ENCODE assay signal across 10 cellular contexts in genomic region chr12:9740109-9740750, GRCh38. TPM values are rescaled to one million over a fixed set of nuclear protein-coding genes. Genes with fewer than 3 reads are reported as not detected.
A peak's percentile ranks its signal among the peaks of the same experiment; 100 is the strongest.
DNase-seq lines count a peak whose midpoint lies in the region; ATAC-seq and TF ChIP-seq lines count a peak whose summit lies in the region.
"Had no signal": no experiment of that assay in that cellular context is flagged by ENCODE, and none has a peak within 500 bp of the region (broad histone marks: within the 10 kb centered on the region; RNA-seq: fewer than 3 reads in every experiment).

No MANE protein-coding gene starts in this region.

- H3K4me1 ChIP-seq in heart left ventricle = peaks cover 0 to 62% (median 7%) of the 10 kb centered on the region in 12 donors
- peaks cover 0 to 10% of the 10 kb centered on the region in 2 donors for H3K4me1 ChIP-seq in uterus

- POLR2A ChIA-PET in activated naive CD8-positive, alpha-beta T cell treated with anti-CD3 and anti-CD28 coated beads, Interleukin-2, amount 10 ng/mL, durations not matched to agents 7 days and 5 days (lab: Charles Lee) = interaction anchor here (0.7 to 5.3 kb wide), 5 partner anchors 19 to 91 kb away, joined by 3 to 84 read pairs (median 12); partner anchors contain the start of genes CD69 and CLEC2D

- H3K36me3 Mint-ChIP-seq in activated naive CD8-positive, alpha-beta T cell treated with anti-CD3 and anti-CD28 coated beads, Interleukin-2, amount 10 ng/mL, durations not matched to agents 7 days and 5 days = peaks cover 26% of the 10 kb centered on the region

- H3K27ac Mint-ChIP-seq in activated naive CD8-positive, alpha-beta T cell treated with anti-CD3 and anti-CD28 coated beads, Interleukin-2, amount 10 ng/mL, durations not matched to agents 7 days and 5 days = peak overlapping the region; percentile 80

- no peak for TF ChIP-seq CTCF in heart left ventricle (IDR thresholded peaks at IDR 0.05)
- TF ChIP-seq CTCF in uterus (IDR thresholded peaks at IDR 0.05) = no peak

- 72 to 86% (median 77%) methylated on average over 7 of the region's 7 CpGs for WGBS in heart left ventricle, 4 donors

- H3K9me3 Mint-ChIP-seq in activated naive CD8-positive, alpha-beta T cell treated with anti-CD3 and anti-CD28 coated beads, Interleukin-2, amount 10 ng/mL, durations not matched to agents 7 days and 5 days = peaks cover 2% of the 10 kb centered on the region

- no peaks in the 10 kb centered on the region for H3K27me3 ChIP-seq in heart left ventricle
- no peaks in the 10 kb centered on the region for H3K27me3 ChIP-seq in uterus
- H3K27me3 ChIP-seq: colonic mucosa had no signal

- intact Hi-C loops in heart left ventricle (cut with DNase I) = no loop called here
- intact Hi-C loops in Right ventricle myocardium inferior (cut with DNase I) = no loop called here
- intact Hi-C loops in left colon (cut with DNase I, micrococcal nuclease) = no loop called here
- intact Hi-C loops in uterus (cut with DNase I; ENCODE audit: low total_unique reads) = no loop called here

- H3K9me3 ChIP-seq in heart left ventricle = no peaks in the 10 kb centered on the region
- H3K9me3 ChIP-seq in uterus = no peaks in the 10 kb centered on the region
- H3K9me3 ChIP-seq: colonic mucosa had no signal

- peak overlapping the region; percentile 84 for H3K4me3 Mint-ChIP-seq in activated naive CD8-positive, alpha-beta T cell treated with anti-CD3 and anti-CD28 coated beads, Interleukin-2, amount 10 ng/mL, durations not matched to agents 7 days and 5 days

- H3K27me3 Mint-ChIP-seq in activated naive CD8-positive, alpha-beta T cell treated with anti-CD3 and anti-CD28 coated beads, Interleukin-2, amount 10 ng/mL, durations not matched to agents 7 days and 5 days = no peaks in the 10 kb centered on the region

- peak overlapping the region in 9 of 12 donors; percentile 16 to 55 (median 47) for H3K4me3 ChIP-seq in heart left ventricle
- peak overlapping the region in 1 of 2 donors; percentile 19 for H3K4me3 ChIP-seq in uterus
- H3K4me3 ChIP-seq: colonic mucosa had no signal

- TF ChIP-seq POLR2A in heart left ventricle (IDR thresholded peaks at IDR 0.05) (no peak), uterus (IDR thresholded peaks at IDR 0.05) (no peak)

- DNase-seq in heart left ventricle (no peak), Right ventricle myocardium inferior (ENCODE audit: missing footprints) (no peak), left colon (no peak), uterus (no peak), GM19240 (ENCODE audit: insufficient read length, low spot score) (no peak)
- DNase-seq in activated naive CD8-positive, alpha-beta T cell treated with anti-CD3 and anti-CD28 coated beads, Interleukin-2, amount 10 ng/mL, durations not matched to agents 7 days and 5 days = no peak
- DNase-seq in stimulated activated CD4-positive, alpha-beta T cell treated with anti-CD3 and anti-CD28 coated beads, Interleukin-2, amount 100 ng/mL, for 24 hours = no peak
- DNase-seq: colonic mucosa, NCI-H2171 had no signal

- H3K4me1 Mint-ChIP-seq in activated naive CD8-positive, alpha-beta T cell treated with anti-CD3 and anti-CD28 coated beads, Interleukin-2, amount 10 ng/mL, durations not matched to agents 7 days and 5 days = peaks cover 64% of the 10 kb centered on the region

- ATAC-seq in heart left ventricle (no peak), Right ventricle myocardium inferior (no peak), left colon (peak; percentile 50), HG02759 (IDR thresholded peaks at IDR 0.05; ENCODE audit: unreplicated experiment) (no peak)
- peak; percentile 44 for ATAC-seq in activated naive CD8-positive, alpha-beta T cell treated with anti-CD3 and anti-CD28 coated beads, Interleukin-2, amount 10 ng/mL, durations not matched to agents 7 days and 5 days (ENCODE audit: low read depth)

- H3K36me3 ChIP-seq in heart left ventricle (no peaks in the 10 kb centered on the region), uterus (no peaks in the 10 kb centered on the region)
- H3K36me3 ChIP-seq: colonic mucosa had no signal

- H3K27ac ChIP-seq in heart left ventricle (peak overlapping the region in 8 of 12 donors; percentile 8 to 70 (median 48)), uterus (peak overlapping the region; percentile 68 to 71)
- H3K27ac ChIP-seq: colonic mucosa had no signal

RNA-seq across cellular contexts. Expression of gene CLECL1, which starts 7.3 kb away (rescaled TPM):
- total RNA-seq in heart left ventricle (1 to 10 TPM in 1 of 9 donors, under 1 TPM in 1, not detected in 7; 0.93 to 4.6 TPM), Right ventricle myocardium inferior (0.76 TPM), left colon (under 1 TPM in 1 of 2 donors, not detected in 1; 0.27 TPM), uterus (1 to 10 TPM in 1 of 4 donors, not detected in 3; 1.9 TPM)
- polyA plus RNA-seq in heart left ventricle = not detected
- 1 to 10 TPM in 1 of 2 experiments, under 1 TPM in 1; 0.72 to 1.0 TPM for total RNA-seq in activated naive CD8-positive, alpha-beta T cell treated with anti-CD3 and anti-CD28 coated beads, Interleukin-2, amount 10 ng/mL, durations not matched to agents 7 days and 5 days

RNA-seq across cellular contexts. Expression of gene CD69, which starts 20.5 kb away (rescaled TPM):
- total RNA-seq in heart left ventricle (1 to 10 TPM in 2 of 9 donors, under 1 TPM in 4, not detected in 3; 0.16 to 6.4 (median 0.52) TPM), Right ventricle myocardium inferior (0.32 TPM), left colon (1 to 10 TPM; 2.6 to 3.9 TPM), uterus (10 to 100 TPM in 1 of 4 donors, 1 to 10 TPM in 2, under 1 TPM in 1; 0.88 to 10.2 (median 2.9) TPM)
- under 1 TPM; 0.30 to 0.53 TPM for polyA plus RNA-seq in heart left ventricle
- total RNA-seq in activated naive CD8-positive, alpha-beta T cell treated with anti-CD3 and anti-CD28 coated beads, Interleukin-2, amount 10 ng/mL, durations not matched to agents 7 days and 5 days = 100 to 1,000 TPM; 111 to 116 TPM

Comparison
In these comparisons a context has a peak if more than half of its experiments do, and no peak if none do; other contexts are left out.
1. ATAC-seq: peak in activated naive CD8-positive, alpha-beta T cell treated with anti-CD3 and anti-CD28 coated beads, Interleukin-2, amount 10 ng/mL, durations not matched to agents 7 days and 5 days (single experiment) and left colon (single experiment); none in heart left ventricle (0 of 4), Right ventricle myocardium inferior (single experiment) and HG02759 (single experiment).
2. RNA of gene CD69, which starts 20.5 kb away (total RNA-seq): 111 to 116 TPM in activated naive CD8-positive, alpha-beta T cell treated with anti-CD3 and anti-CD28 coated beads, Interleukin-2, amount 10 ng/mL, durations not matched to agents 7 days and 5 days; 2.6 to 3.9 TPM in left colon, 0.88 to 10.2 TPM in uterus, 0.32 TPM in Right ventricle myocardium inferior (single experiment) and 0.16 to 6.4 TPM in heart left ventricle; every median in the first group is over 4 times any median in the second.